In the genomic region with DNA sequence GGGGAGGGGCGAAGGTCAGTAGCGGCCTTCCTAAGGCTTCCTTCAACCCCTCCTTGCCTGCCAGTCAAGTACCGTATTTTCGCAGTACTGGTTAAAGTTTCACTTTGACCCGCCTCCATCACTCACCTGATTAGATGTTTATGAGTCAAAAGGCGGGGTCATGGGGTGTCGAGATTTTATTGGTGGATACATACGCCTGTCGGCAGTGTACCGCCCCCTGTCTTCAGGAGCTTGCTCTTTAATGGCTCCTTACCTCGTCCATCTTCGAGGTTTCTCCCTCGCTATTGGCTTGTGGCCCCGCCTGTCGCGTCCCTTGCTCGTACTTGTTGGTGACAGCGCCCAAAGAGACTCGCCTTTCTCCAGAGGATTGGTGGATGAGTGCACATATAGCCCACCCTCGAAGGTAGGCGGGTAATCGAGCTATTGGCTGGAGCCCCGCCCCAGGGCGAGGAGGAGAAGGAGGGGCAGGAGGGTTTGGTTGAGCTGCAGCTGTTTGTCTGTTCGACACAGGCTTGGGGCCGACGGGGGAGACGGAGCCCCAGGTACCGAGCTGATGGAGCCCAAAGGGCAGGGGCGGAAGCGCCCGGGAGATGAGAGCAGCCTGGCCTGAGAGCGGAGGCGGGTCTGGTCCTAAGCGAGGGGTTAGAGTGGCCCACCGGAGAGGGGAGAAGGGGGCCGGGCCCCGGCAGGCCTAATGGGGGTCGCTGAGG, we compare ENCODE assay signal across 7 cellular contexts. TPM values are rescaled to one million over a fixed set of nuclear protein-coding genes. Genes with fewer than 3 reads are reported as not detected.
A peak's percentile ranks its signal among the peaks of the same experiment; 100 is the strongest.
DNase-seq lines count a peak whose midpoint lies in the region; ATAC-seq and TF ChIP-seq lines count a peak whose summit lies in the region.

A gene with protein sequence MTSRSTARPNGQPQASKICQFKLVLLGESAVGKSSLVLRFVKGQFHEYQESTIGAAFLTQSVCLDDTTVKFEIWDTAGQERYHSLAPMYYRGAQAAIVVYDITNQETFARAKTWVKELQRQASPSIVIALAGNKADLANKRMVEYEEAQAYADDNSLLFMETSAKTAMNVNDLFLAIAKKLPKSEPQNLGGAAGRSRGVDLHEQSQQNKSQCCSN (plus strand): TSS at position 481 of the 710 bp plus-strand sequence. CDS start 12,883 bp downstream, outside the sequence.

- no peaks in the 10 kb centered on the region for H3K9me3 ChIP-seq in hepatocyte (ENCODE audit: low read depth)

- H3K4me3 ChIP-seq in astrocyte of the spinal cord (ENCODE audit: low read depth, low read length), result peak within 1 kb of the TSS; percentile 99
- peak within 1 kb of the TSS; percentile 54 for H3K4me3 ChIP-seq in hepatocyte

- peak; percentile 94 for ATAC-seq in GM18517 (IDR thresholded peaks at IDR 0.05; ENCODE audit: unreplicated experiment)
- ATAC-seq in HG03039 (IDR thresholded peaks at IDR 0.05; ENCODE audit: unreplicated experiment), result peak; percentile 91

- peaks cover 18% of the 10 kb centered on the region for H3K4me1 ChIP-seq in hepatocyte (ENCODE audit: insufficient read depth)

- H3K4me2 ChIP-seq in hepatocyte, result peak within 1 kb of the TSS; percentile 87

- TF ChIP-seq CTCF in astrocyte of the spinal cord (IDR thresholded peaks at IDR 0.05; ENCODE audit: low read depth, low read length) (no peak), hepatocyte (IDR thresholded peaks at IDR 0.05; ENCODE audit: poor library complexity) (no peak)

- peak within 1 kb of the TSS; percentile 96 for H3K27ac ChIP-seq in hepatocyte

- WGBS in hepatocyte (ENCODE audit: low lambda C conversion rate, missing lambda C conversion rate), result under 1% methylated on average over 35 of the region's 39 CpGs

- DNase-seq in NCI-H2081 (lab: John Stamatoyannopoulos, UW) (peak; percentile 99 to 100), T1000 (lab: John Stamatoyannopoulos, UW) (peak; percentile 100), astrocyte of the spinal cord (ENCODE audit: low read depth, low spot score) (peak; percentile 100), hepatocyte (ENCODE audit: low spot score) (peak; percentile 100), renal cortical epithelial cell (ENCODE audit: low read depth) (peak; percentile 100)

- H3K79me2 ChIP-seq in hepatocyte, result peaks cover 55% of the 10 kb centered on the region

- no peaks in the 10 kb centered on the region for H3K27me3 ChIP-seq in hepatocyte

- in situ Hi-C loops in astrocyte of the spinal cord (cut with HindIII; ENCODE audit: low sequenced_read_pairs), result no loop called here

- no peaks in the 10 kb centered on the region for H3K36me3 ChIP-seq in hepatocyte (replicated peaks; ENCODE audit: insufficient read depth, low read depth)

- peak within 1 kb of the TSS; percentile 50 for H2AFZ ChIP-seq in hepatocyte

- no peaks in the 10 kb centered on the region for H3K9me2 ChIP-seq in hepatocyte (replicated peaks; ENCODE audit: insufficient read depth)

- H4K20me1 ChIP-seq in hepatocyte (ENCODE audit: insufficient read depth, poor library complexity, severe bottlenecking), result peaks cover 26% of the 10 kb centered on the region

RNA-seq across cellular contexts. Expression of the gene that starts here (rescaled TPM):
- total RNA-seq in hepatocyte, result 79.1 and 93.4 TPM in 2 replicates
- 101 and 103 TPM in 2 replicates for polyA plus RNA-seq in hepatocyte
- 92.9 and 119 TPM in 2 replicates for total RNA-seq in renal cortical epithelial cell

Comparison
In these comparisons a context has a peak if more than half of its experiments do, and no peak if none do; other contexts are left out.
1. Peak in every context shown above with its lines: DNase-seq, ATAC-seq, H3K4me3 ChIP-seq and H3K27ac ChIP-seq.